Comparison of ENCODE assay signal across 8 cellular contexts in genomic region chr7:93622036-93622714, GRCh38. TPM values are rescaled to one million over a fixed set of nuclear protein-coding genes. Genes with fewer than 3 reads are reported as not detected.
DNase-seq lines count a peak whose midpoint lies in the region; ATAC-seq, FAIRE-seq and TF ChIP-seq lines count a peak whose summit lies in the region.

No MANE protein-coding gene starts in this region.

- TF ChIP-seq CTCF in AG09309 (IDR thresholded peaks at IDR 0.05; ENCODE audit: control insufficient read depth, insufficient read depth, low read depth, low read length, missing control alignments) (peak; percentile 58), epithelial cell of proximal tubule (conservative IDR thresholded peaks at IDR 0.05; ENCODE audit: low read depth, low read length) (peak; percentile 62), type B pancreatic cell (conservative IDR thresholded peaks at IDR 0.05) (peak; percentile 68)

- no peak overlapping the region for H3K27ac Mint-ChIP-seq in type B pancreatic cell
- H3K27ac Mint-ChIP-seq in activated T-helper 1 cell treated with anti-CD3 and anti-CD28 coated beads, Interleukin-12 subunit alpha, Interleukin-12 subunit beta, Interleukin-2, Interleukin-4 antibody, amounts not matched to agents 30 ng/mL and 10 ng/mL and 1 ng/mL, durations not matched to agents 14 hours and 24 hours and 36 hours = no peak overlapping the region
- H3K27ac Mint-ChIP-seq in activated CD4-positive, alpha-beta memory T cell treated with anti-CD3 and anti-CD28 coated beads for 36 hours = no peak overlapping the region

- POLR2A ChIA-PET in activated CD4-positive, alpha-beta memory T cell treated with anti-CD3 and anti-CD28 coated beads for 36 hours (lab: Charles Lee) = no interaction called here

- intact Hi-C loops in activated T-helper 1 cell treated with anti-CD3 and anti-CD28 coated beads, Interleukin-12 subunit alpha, Interleukin-12 subunit beta, Interleukin-2, Interleukin-4 antibody, amounts not matched to agents 30 ng/mL and 10 ng/mL and 1 ng/mL, durations not matched to agents 14 hours and 24 hours and 36 hours (cut with micrococcal nuclease) = no loop called here
- intact Hi-C loops in activated CD4-positive, alpha-beta memory T cell treated with anti-CD3 and anti-CD28 coated beads for 36 hours (cut with micrococcal nuclease) = no loop called here

- H3K9me3 Mint-ChIP-seq in type B pancreatic cell = no peaks in the 10 kb centered on the region
- no peaks in the 10 kb centered on the region for H3K9me3 Mint-ChIP-seq in activated T-helper 1 cell treated with anti-CD3 and anti-CD28 coated beads, Interleukin-12 subunit alpha, Interleukin-12 subunit beta, Interleukin-2, Interleukin-4 antibody, amounts not matched to agents 30 ng/mL and 10 ng/mL and 1 ng/mL, durations not matched to agents 14 hours and 24 hours and 36 hours
- H3K9me3 Mint-ChIP-seq in activated CD4-positive, alpha-beta memory T cell treated with anti-CD3 and anti-CD28 coated beads for 36 hours = no peaks in the 10 kb centered on the region

- peaks cover 7% of the 10 kb centered on the region for H3K27me3 Mint-ChIP-seq in type B pancreatic cell
- peaks cover 2% of the 10 kb centered on the region for H3K27me3 Mint-ChIP-seq in activated T-helper 1 cell treated with anti-CD3 and anti-CD28 coated beads, Interleukin-12 subunit alpha, Interleukin-12 subunit beta, Interleukin-2, Interleukin-4 antibody, amounts not matched to agents 30 ng/mL and 10 ng/mL and 1 ng/mL, durations not matched to agents 14 hours and 24 hours and 36 hours (ENCODE audit: insufficient read depth)
- H3K27me3 Mint-ChIP-seq in activated CD4-positive, alpha-beta memory T cell treated with anti-CD3 and anti-CD28 coated beads for 36 hours = no peaks in the 10 kb centered on the region

- FAIRE-seq in H54 (lab: Jason Lieb, UNC) = peak; percentile 69

- CTCF ChIA-PET in activated CD4-positive, alpha-beta memory T cell treated with anti-CD3 and anti-CD28 coated beads for 36 hours (lab: Charles Lee) = interaction anchor here (0.6 to 1.6 kb wide), 4 partner anchors 11 to 803 kb away, joined by 3 to 5 read pairs (median 4); no protein-coding TSS in a partner anchor

- H3K36me3 Mint-ChIP-seq in type B pancreatic cell = no peaks in the 10 kb centered on the region
- H3K36me3 Mint-ChIP-seq in activated T-helper 1 cell treated with anti-CD3 and anti-CD28 coated beads, Interleukin-12 subunit alpha, Interleukin-12 subunit beta, Interleukin-2, Interleukin-4 antibody, amounts not matched to agents 30 ng/mL and 10 ng/mL and 1 ng/mL, durations not matched to agents 14 hours and 24 hours and 36 hours (ENCODE audit: low read depth) = no peaks in the 10 kb centered on the region
- no peaks in the 10 kb centered on the region for H3K36me3 Mint-ChIP-seq in activated CD4-positive, alpha-beta memory T cell treated with anti-CD3 and anti-CD28 coated beads for 36 hours

- no peak for TF ChIP-seq POLR2A in H54 (IDR thresholded peaks at IDR 0.05; ENCODE audit: low read depth, low read length)

- ATAC-seq in HG02678 (IDR thresholded peaks at IDR 0.05; ENCODE audit: unreplicated experiment) = no peak

- peak overlapping the region; percentile 19 for H3K4me3 Mint-ChIP-seq in type B pancreatic cell
- no peak overlapping the region for H3K4me3 Mint-ChIP-seq in activated T-helper 1 cell treated with anti-CD3 and anti-CD28 coated beads, Interleukin-12 subunit alpha, Interleukin-12 subunit beta, Interleukin-2, Interleukin-4 antibody, amounts not matched to agents 30 ng/mL and 10 ng/mL and 1 ng/mL, durations not matched to agents 14 hours and 24 hours and 36 hours
- no peak overlapping the region for H3K4me3 Mint-ChIP-seq in activated CD4-positive, alpha-beta memory T cell treated with anti-CD3 and anti-CD28 coated beads for 36 hours

- DNase-seq in AG09309 (ENCODE audit: low read depth) = no peak
- DNase-seq in H54 (ENCODE audit: insufficient read length, low spot score) = no peak
- peak; percentile 50 for DNase-seq in NCI-H526 treated with DMSO at 0.1 percent for 48 hours (lab: John Stamatoyannopoulos, UW)
- no peak for DNase-seq in epithelial cell of proximal tubule (ENCODE audit: low read depth)
- no peak for DNase-seq in type B pancreatic cell (ENCODE audit: extremely low spot score, unreplicated experiment)
- DNase-seq in activated T-helper 1 cell treated with anti-CD3 and anti-CD28 coated beads, Interleukin-12 subunit alpha, Interleukin-12 subunit beta, Interleukin-2, Interleukin-4 antibody, amounts not matched to agents 30 ng/mL and 10 ng/mL and 1 ng/mL, durations not matched to agents 14 hours and 24 hours and 36 hours (ENCODE audit: low spot score) = no peak
- no peak for DNase-seq in activated CD4-positive, alpha-beta memory T cell treated with anti-CD3 and anti-CD28 coated beads for 36 hours

- peaks cover 5% of the 10 kb centered on the region for H3K4me1 Mint-ChIP-seq in type B pancreatic cell (ENCODE audit: unreplicated experiment)
- no peaks in the 10 kb centered on the region for H3K4me1 Mint-ChIP-seq in activated T-helper 1 cell treated with anti-CD3 and anti-CD28 coated beads, Interleukin-12 subunit alpha, Interleukin-12 subunit beta, Interleukin-2, Interleukin-4 antibody, amounts not matched to agents 30 ng/mL and 10 ng/mL and 1 ng/mL, durations not matched to agents 14 hours and 24 hours and 36 hours (ENCODE audit: low read depth)
- H3K4me1 Mint-ChIP-seq in activated CD4-positive, alpha-beta memory T cell treated with anti-CD3 and anti-CD28 coated beads for 36 hours (ENCODE audit: low read depth) = no peaks in the 10 kb centered on the region

- H3K4me3 ChIP-seq in AG09309 (ENCODE audit: control insufficient read depth, low read depth, low read length) = no peak overlapping the region
- H3K4me3 ChIP-seq in epithelial cell of proximal tubule (ENCODE audit: low read depth, low read length) = no peak overlapping the region

RNA-seq across cellular contexts. Expression of gene CALCR, which starts 47.7 kb away (rescaled TPM):
- not detected in 2 replicates for total RNA-seq in epithelial cell of proximal tubule
- 0.10 and 0.12 TPM in 2 replicates for total RNA-seq in type B pancreatic cell (ENCODE audit: low replicate concordance)
- total RNA-seq in activated T-helper 1 cell treated with anti-CD3 and anti-CD28 coated beads, Interleukin-12 subunit alpha, Interleukin-12 subunit beta, Interleukin-2, Interleukin-4 antibody, amounts not matched to agents 30 ng/mL and 10 ng/mL and 1 ng/mL, durations not matched to agents 14 hours and 24 hours and 36 hours = not detected in 2 replicates
- total RNA-seq in activated CD4-positive, alpha-beta memory T cell treated with anti-CD3 and anti-CD28 coated beads for 36 hours = not detected
